Comparison of ENCODE assay signal across 8 cellular contexts in genomic region chr10:102644066-102644645, GRCh38. TPM values are rescaled to one million over a fixed set of nuclear protein-coding genes. Genes with fewer than 3 reads are reported as not detected.
DNase-seq lines count a peak whose midpoint lies in the region; ATAC-seq and TF ChIP-seq lines count a peak whose summit lies in the region.

Gene TRIM8, plus strand, starts transcription at chr10:102644479. Its CDS starts 139 bp downstream, at chr10:102644618.

- no CpG with 5 or more reads among the region's 80 CpGs for WGBS in iPS DF 6.9 (ENCODE audit: insufficient coverage, insufficient read length)

- H4K20me1 ChIP-seq in BLaER1 treated with 17β-estradiol and CSF1 and Interleukin-3, amounts not matched to agents 10 nM and 100 nM: peaks cover 28 to 47% (median 43%) of the 10 kb centered on the region in 11 experiments

- H3K4me3 Mint-ChIP-seq in T-cell: peak within 1 kb of the TSS; percentile 95 to 98 (median 97)

- CTCF ChIA-PET in HEK293T (lab: Yijun Ruan, JAX) (interaction anchor here (0.7 to 1.1 kb wide), 3 partner anchors 12 to 34 kb away, joined by 3 to 4 read pairs (median 3); no protein-coding TSS in a partner anchor), T-cell (lab: Charles Lee) (interaction anchor here (0.6 to 3.2 kb wide), 7 partner anchors 17 to 804 kb away, joined by 3 to 20 read pairs (median 3); partner anchors contain the start of genes ARL3 (in 1 of the 2), SFXN2 (in 1 of the 2) and SUFU (in 1 of the 2))

- peak within 1 kb of the TSS; percentile 78 to 100 (median 96) for H3K4me3 ChIP-seq in BLaER1 treated with 17β-estradiol and CSF1 and Interleukin-3, amounts not matched to agents 10 nM and 100 nM
- H3K4me3 ChIP-seq in astrocyte of the spinal cord (ENCODE audit: low read depth, low read length): peak within 1 kb of the TSS; percentile 85
- H3K4me3 ChIP-seq in iPS DF 6.9 (ENCODE audit: low read length): peak within 1 kb of the TSS; percentile 88
- H3K4me3 ChIP-seq in skeletal muscle tissue (ENCODE audit: low read length in 3 of 3): peak within 1 kb of the TSS; percentile 79 to 97 (median 81)

- peaks cover 0 to 6% (median 0%) of the 10 kb centered on the region in 11 experiments; a peak in 1 of 22 replicates for H3K9me3 ChIP-seq in BLaER1 treated with 17β-estradiol and CSF1 and Interleukin-3, amounts not matched to agents 10 nM and 100 nM (replicated peaks in 1 of 11)
- H3K9me3 ChIP-seq in iPS DF 6.9 (ENCODE audit: control insufficient read depth, insufficient read depth, low read length) (no peaks in the 10 kb centered on the region), skeletal muscle tissue (ENCODE audit: control insufficient read depth in 3 of 3, low read length in 3 of 3) (no peaks in the 10 kb centered on the region)

- TF ChIP-seq CTCF in astrocyte of the spinal cord (IDR thresholded peaks at IDR 0.05; ENCODE audit: low read depth, low read length): no peak

- peak within 1 kb of the TSS; percentile 96 to 99 (median 98) for H3K9ac ChIP-seq in BLaER1 treated with 17β-estradiol and CSF1 and Interleukin-3, amounts not matched to agents 10 nM and 100 nM
- H3K9ac ChIP-seq in skeletal muscle tissue (ENCODE audit: low read depth in 1 of 3, low read length in 3 of 3): peak within 1 kb of the TSS; percentile 95 to 100 (median 98)

- H3K36me3 Mint-ChIP-seq in T-cell: peaks cover 3% of the 10 kb centered on the region

- H3K27me3 ChIP-seq in BLaER1 treated with 17β-estradiol and CSF1 and Interleukin-3, amounts not matched to agents 10 nM and 100 nM: no peaks in the 10 kb centered on the region
- H3K27me3 ChIP-seq in iPS DF 6.9 (ENCODE audit: control insufficient read depth, insufficient read depth, low read length) (no peaks in the 10 kb centered on the region), skeletal muscle tissue (ENCODE audit: control insufficient read depth in 3 of 3, insufficient read depth in 3 of 3, low read length in 3 of 3) (no peaks in the 10 kb centered on the region)

- peak in 3 of 4 experiments; percentile 10 to 11 (median 10) for ATAC-seq in T-cell (replicated peaks in 1 of 4)
- no peak for ATAC-seq in HG03354 (IDR thresholded peaks at IDR 0.05; ENCODE audit: poor library complexity, severe bottlenecking, unreplicated experiment)

- peaks cover 4 to 25% (median 16%) of the 10 kb centered on the region in 11 experiments; a peak in 15 of 22 replicates for H3K36me3 ChIP-seq in BLaER1 treated with 17β-estradiol and CSF1 and Interleukin-3, amounts not matched to agents 10 nM and 100 nM
- H3K36me3 ChIP-seq in iPS DF 6.9 (ENCODE audit: control insufficient read depth, insufficient read depth, low read length) (no peaks in the 10 kb centered on the region), skeletal muscle tissue (ENCODE audit: control insufficient read depth in 3 of 3, insufficient read depth in 3 of 3, low read length in 3 of 3) (peaks cover 0 to 10% (median 6%) of the 10 kb centered on the region in 3 donors)

- peak within 1 kb of the TSS; percentile 97 to 100 (median 99) for H3K4me2 ChIP-seq in BLaER1 treated with 17β-estradiol and CSF1 and Interleukin-3, amounts not matched to agents 10 nM and 100 nM

- peak within 1 kb of the TSS; percentile 94 to 98 for H3K27ac Mint-ChIP-seq in T-cell

- peak within 1 kb of the TSS; percentile 93 to 99 (median 98) for H3K27ac ChIP-seq in BLaER1 treated with 17β-estradiol and CSF1 and Interleukin-3, amounts not matched to agents 10 nM and 100 nM
- H3K27ac ChIP-seq in iPS DF 6.9 (ENCODE audit: low read length) (no peak within 1 kb of the TSS), skeletal muscle tissue (ENCODE audit: low read depth, low read length) (peak within 1 kb of the TSS; percentile 98)

- peaks cover 37 to 50% (median 41%) of the 10 kb centered on the region in 3 donors for H3K4me1 Mint-ChIP-seq in T-cell

- DNase-seq in HEK293T (ENCODE audit: extremely low spot score): peak; percentile 48
- DNase-seq in T-cell: peak in 29 of 34 experiments; percentile 20 to 68 (median 49)
- peak; percentile 32 for DNase-seq in astrocyte of the spinal cord (ENCODE audit: low read depth, low spot score)
- DNase-seq in iPS DF 6.9 (ENCODE audit: low read depth, low spot score): no peak
- DNase-seq in 8988T: no peak

- in situ Hi-C loops in astrocyte of the spinal cord (cut with HindIII; ENCODE audit: low sequenced_read_pairs): no loop called here

- POLR2A ChIA-PET in HEK293T (lab: Yijun Ruan, JAX) (interaction anchor here (0.8 to 3.1 kb wide), 19 partner anchors 8 to 224 kb away, joined by 3 to 24 read pairs (median 5); partner anchors contain the start of genes ACTR1A, ARL3, FBXL15 and SFXN2), T-cell (lab: Charles Lee) (interaction anchor here in 1 of 2 donors (1.4 kb wide), 1 partner anchor 70 kb away, joined by 4 read pairs; the partner anchor contains the start of genes ARL3 and SFXN2)

- no peaks in the 10 kb centered on the region for H3K27me3 Mint-ChIP-seq in T-cell

- H3K9me3 Mint-ChIP-seq in T-cell: no peaks in the 10 kb centered on the region

- peaks cover 26 to 33% (median 32%) of the 10 kb centered on the region in 10 experiments for H3K4me1 ChIP-seq in BLaER1 treated with 17β-estradiol and CSF1 and Interleukin-3, amounts not matched to agents 10 nM and 100 nM
- H3K4me1 ChIP-seq in iPS DF 6.9 (ENCODE audit: control insufficient read depth, insufficient read depth, low read length): peaks cover 8% of the 10 kb centered on the region
- H3K4me1 ChIP-seq in skeletal muscle tissue (ENCODE audit: control insufficient read depth in 3 of 3, insufficient read depth in 3 of 3, low read length in 3 of 3): peaks cover 31 to 46% (median 40%) of the 10 kb centered on the region in 3 donors

TF ChIP-seq in HEK293T, 16 proteins besides CTCF, POLR2A, EP300 and RAD21:
- TF ChIP-seq CTBP1 (IDR thresholded peaks at IDR 0.05; ENCODE audit: borderline replicate concordance) (no peak), BHLHE40 (IDR thresholded peaks at IDR 0.05; ENCODE audit: borderline replicate concordance) (no peak), FOXM1 (IDR thresholded peaks at IDR 0.05; ENCODE audit: borderline replicate concordance) (no peak), HDGF (IDR thresholded peaks at IDR 0.05; ENCODE audit: borderline replicate concordance) (no peak), TARDBP (IDR thresholded peaks at IDR 0.05) (no peak), ZNF384 (IDR thresholded peaks at IDR 0.05) (no peak), PKNOX1 (IDR thresholded peaks at IDR 0.05) (no peak), SP1 (IDR thresholded peaks at IDR 0.05) (no peak), ELF4 (IDR thresholded peaks at IDR 0.05) (no peak), NFRKB (IDR thresholded peaks at IDR 0.05) (no peak)

RNA-seq across cellular contexts. Expression of gene TRIM8, which starts in this region (rescaled TPM):
- 10 to 100 TPM; 54.2 to 74.7 (median 67.9) TPM for total RNA-seq in T-cell
- 44.4 TPM for total RNA-seq in skeletal muscle tissue

Comparison
In these comparisons a context has a peak if more than half of its experiments do, and no peak if none do; other contexts are left out.
1. DNase-seq: peak in HEK293T (single experiment), T-cell (29 of 34) and astrocyte of the spinal cord (single experiment); none in iPS DF 6.9 (single experiment) and 8988T (single experiment).
2. Peak in every context shown above with its lines, with median percentiles within 50 percentile points of each other: H3K4me3 ChIP-seq.